1 cellular context compared by ENCODE assay signal in genomic region chr6:149864578-149865535, GRCh38.
TF ChIP-seq lines count a peak whose summit lies in the region.

No MANE protein-coding gene starts in this region.

TF ChIP-seq in HEK293, 187 proteins besides CTCF, POLR2A, EP300 and RAD21 (continued from another document and continues in another):
- no peak for TF ChIP-seq SETDB1 (IDR thresholded peaks at IDR 0.05; ENCODE audit: insufficient read length, low read length)
- TF ChIP-seq ZNF791 (tag by site-specific recombination; IDR thresholded peaks at IDR 0.05): no peak
- no peak for TF ChIP-seq ZNF768 (tag by site-specific recombination; IDR thresholded peaks at IDR 0.05)
- TF ChIP-seq ZNF341 (tag by site-specific recombination; IDR thresholded peaks at IDR 0.05; ENCODE audit: low read depth): no peak
- peak; percentile 75 for TF ChIP-seq ZBTB17 (tag by site-specific recombination; IDR thresholded peaks at IDR 0.05)
- no peak for TF ChIP-seq ZNF529 (tag by site-specific recombination; IDR thresholded peaks at IDR 0.05; ENCODE audit: insufficient replicate concordance)
- TF ChIP-seq PRDM4 (tag by site-specific recombination; IDR thresholded peaks at IDR 0.05): no peak
- 0 out of 2 replicates have a peak, but pooled peaks have one; percentile 4 for TF ChIP-seq ZNF324 (tag by site-specific recombination; IDR thresholded peaks at IDR 0.05)
- TF ChIP-seq PRDM6 (tag by site-specific recombination; IDR thresholded peaks at IDR 0.05): no peak
- no peak for TF ChIP-seq ZBTB1 (tag by site-specific recombination; IDR thresholded peaks at IDR 0.05)
- no peak for TF ChIP-seq ZNF157 (tag by site-specific recombination; IDR thresholded peaks at IDR 0.05)
- TF ChIP-seq ZSCAN18 (tag by site-specific recombination; IDR thresholded peaks at IDR 0.05): no peak
- TF ChIP-seq ZNF621 (tag by site-specific recombination; IDR thresholded peaks at IDR 0.05): no peak
- TF ChIP-seq SCRT2 (tag by site-specific recombination; IDR thresholded peaks at IDR 0.05): no peak
- no peak for TF ChIP-seq YY2 (tag by site-specific recombination; IDR thresholded peaks at IDR 0.05)
- TF ChIP-seq ZNF202 (tag by site-specific recombination; IDR thresholded peaks at IDR 0.05; ENCODE audit: borderline replicate concordance): no peak
- TF ChIP-seq ZBTB11 (tag by site-specific recombination; conservative IDR thresholded peaks at IDR 0.05; ENCODE audit: low read depth): no peak
- no peak for TF ChIP-seq ZNF704 (tag by site-specific recombination; IDR thresholded peaks at IDR 0.05)
- TF ChIP-seq ZNF747 (tag by site-specific recombination; IDR thresholded peaks at IDR 0.05): no peak
- no peak for TF ChIP-seq ZSCAN5A (tag by site-specific recombination; IDR thresholded peaks at IDR 0.05)
- no peak; the same call in 1 of the 2 replicates for TF ChIP-seq ZNF184 (tag by site-specific recombination; IDR thresholded peaks at IDR 0.05)
- no peak for TF ChIP-seq SCRT1 (tag by site-specific recombination; IDR thresholded peaks at IDR 0.05; ENCODE audit: borderline replicate concordance)
- TF ChIP-seq PRDM10 (tag by site-specific recombination; IDR thresholded peaks at IDR 0.05): 0 out of 2 replicates have a peak, but pooled peaks have one; percentile 19
- TF ChIP-seq KLF1 (tag by site-specific recombination; IDR thresholded peaks at IDR 0.05): peak; percentile 67
- 0 out of 2 replicates have a peak, but pooled peaks have one; percentile 32 for TF ChIP-seq ZNF76 (tag by site-specific recombination; IDR thresholded peaks at IDR 0.05; ENCODE audit: borderline replicate concordance, low read depth)
- no peak for TF ChIP-seq ZNF404 (tag by site-specific recombination; IDR thresholded peaks at IDR 0.05)
- 0 out of 2 replicates have a peak, but pooled peaks have one; percentile 53 for TF ChIP-seq BCL11B (tag by site-specific recombination; IDR thresholded peaks at IDR 0.05; ENCODE audit: low read depth)
- TF ChIP-seq OVOL3 (tag by site-specific recombination; IDR thresholded peaks at IDR 0.05): no peak
- no peak for TF ChIP-seq ZNF658 (tag by site-specific recombination; IDR thresholded peaks at IDR 0.05)
- peak; percentile 12; the same call in 1 of the 2 replicates for TF ChIP-seq KLF7 (tag by site-specific recombination; IDR thresholded peaks at IDR 0.05; ENCODE audit: borderline replicate concordance)
- no peak for TF ChIP-seq ZNF37A (tag by site-specific recombination; IDR thresholded peaks at IDR 0.05)
- TF ChIP-seq REPIN1 (tag by site-specific recombination; IDR thresholded peaks at IDR 0.05; ENCODE audit: low read depth): no peak
- no peak for TF ChIP-seq ZNF223 (tag by site-specific recombination; IDR thresholded peaks at IDR 0.05)
- TF ChIP-seq ZNF555 (tag by site-specific recombination; conservative IDR thresholded peaks at IDR 0.05): no peak
- TF ChIP-seq ZNF830 (tag by site-specific recombination; IDR thresholded peaks at IDR 0.05; ENCODE audit: low read depth): no peak
- no peak; the same call in 1 of the 2 replicates for TF ChIP-seq ZNF600 (tag by site-specific recombination; IDR thresholded peaks at IDR 0.05)
- no peak for TF ChIP-seq KLF16 (tag by site-specific recombination; IDR thresholded peaks at IDR 0.05)
- no peak for TF ChIP-seq ZNF426 (tag by site-specific recombination; IDR thresholded peaks at IDR 0.05)
- TF ChIP-seq INSM2 (tag by site-specific recombination; IDR thresholded peaks at IDR 0.05): no peak
- TF ChIP-seq ZNF664 (tag by site-specific recombination; IDR thresholded peaks at IDR 0.05): no peak
- peak; percentile 100 for TF ChIP-seq ZNF335 (tag by site-specific recombination; conservative IDR thresholded peaks at IDR 0.05)
- no peak for TF ChIP-seq ZNF488 (tag by site-specific recombination; IDR thresholded peaks at IDR 0.05)
- TF ChIP-seq ZNF19 (tag by site-specific recombination; IDR thresholded peaks at IDR 0.05; ENCODE audit: low read depth): no peak
- no peak for TF ChIP-seq ZNF585B (tag by site-specific recombination; IDR thresholded peaks at IDR 0.05)
- no peak for TF ChIP-seq ZNF132 (tag by site-specific recombination; IDR thresholded peaks at IDR 0.05; ENCODE audit: borderline replicate concordance)
- no peak for TF ChIP-seq FEZF1 (tag by site-specific recombination; IDR thresholded peaks at IDR 0.05)
- no peak for TF ChIP-seq ZNF311 (tag by site-specific recombination; IDR thresholded peaks at IDR 0.05; ENCODE audit: borderline replicate concordance)
